In genomic region chr3:16550305-16550675, GRCh38 we compare ENCODE assay signal across 8 cellular contexts. TPM values are rescaled to one million over a fixed set of nuclear protein-coding genes. Genes with fewer than 3 reads are reported as not detected.
A peak's percentile ranks its signal among the peaks of the same experiment; 100 is the strongest.
DNase-seq lines count a peak whose midpoint lies in the region; ATAC-seq and TF ChIP-seq lines count a peak whose summit lies in the region.
"Had no signal": no experiment of that assay in that cellular context is flagged by ENCODE, and none has a peak within 500 bp of the region (broad histone marks: within the 10 kb centered on the region; RNA-seq: fewer than 3 reads in every experiment).

No MANE protein-coding gene starts in this region.

- H3K9me2 ChIP-seq in Loucy (replicated peaks; ENCODE audit: low read depth, low read length): no peaks in the 10 kb centered on the region

- H3K4me1 Mint-ChIP-seq in Calu3 (ENCODE audit: low read depth, unreplicated experiment): peaks cover 5% of the 10 kb centered on the region

- peak overlapping the region; percentile 8 for H3K4me3 ChIP-seq in Loucy (ENCODE audit: low read length, poor library complexity, severe bottlenecking)
- H3K4me3 ChIP-seq in epithelial cell of esophagus (ENCODE audit: low read length): no peak overlapping the region
- H3K4me3 ChIP-seq in skeletal muscle cell (ENCODE audit: low read depth, low read length): peak overlapping the region; percentile 10

- H3K9me3 ChIP-seq in Loucy (ENCODE audit: insufficient read depth, low read depth, low read length): no peaks in the 10 kb centered on the region

- no peak overlapping the region for H3K27ac Mint-ChIP-seq in Calu3 (ENCODE audit: unreplicated experiment)

- H3K27me3 Mint-ChIP-seq in Calu3 (ENCODE audit: unreplicated experiment): peaks cover 51% of the 10 kb centered on the region

- H3K9me3 Mint-ChIP-seq in Calu3 (ENCODE audit: low read depth, unreplicated experiment): no peaks in the 10 kb centered on the region

- CTCF ChIA-PET in Calu3 (lab: Charles Lee): interaction anchor here (2.4 kb wide), 1 partner anchor 260 kb away, joined by 15 read pairs; no protein-coding TSS in a partner anchor

- H3K9ac ChIP-seq in Loucy (ENCODE audit: low read depth, low read length, poor library complexity, severe bottlenecking): peak overlapping the region; percentile 62

- no peaks in the 10 kb centered on the region for H3F3A ChIP-seq in Loucy (ENCODE audit: low read depth)

- no peaks in the 10 kb centered on the region for H3K27me3 ChIP-seq in Loucy (ENCODE audit: insufficient read depth, low read length, poor library complexity, severe bottlenecking)

- intact Hi-C loops in Calu3 (cut with micrococcal nuclease; ENCODE audit: unreplicated experiment): loop anchor here (1.0 to 5.0 kb wide), 3 partner anchors 243 to 283 kb away; no protein-coding TSS in a partner anchor

- H4K20me1 ChIP-seq in Loucy (ENCODE audit: insufficient read depth, low read length, poor library complexity, severe bottlenecking): no peaks in the 10 kb centered on the region

- H3K4me1 ChIP-seq in Loucy (ENCODE audit: insufficient read depth, low read length, poor library complexity, severe bottlenecking): peaks cover 13% of the 10 kb centered on the region

- peak overlapping the region; percentile 94 for H2AFZ ChIP-seq in Loucy (ENCODE audit: low read length)

- no peak overlapping the region for H3K4me3 Mint-ChIP-seq in Calu3 (ENCODE audit: low read depth, unreplicated experiment)

- H3K36me3 ChIP-seq in Loucy (ENCODE audit: insufficient read depth, low read length): no peaks in the 10 kb centered on the region

- BruUV-seq in Calu3 (replicated peaks; lab: Mats Ljungman, UMichigan): no TSS peak

- DNase-seq in epithelial cell of esophagus (ENCODE audit: low read depth) (peak; percentile 48), skeletal muscle cell (ENCODE audit: low read depth) (no peak), Calu3 (no peak), inferior parietal cortex (ENCODE audit: extremely low spot score) (no peak)

- no peaks in the 10 kb centered on the region for H3K79me2 ChIP-seq in Loucy (ENCODE audit: insufficient read depth, low read length)

- ATAC-seq in GM21737 (IDR thresholded peaks at IDR 0.05; ENCODE audit: unreplicated experiment) (peak; percentile 27), GM21619 (IDR thresholded peaks at IDR 0.05; ENCODE audit: unreplicated experiment) (no peak)

- H3K4me2 ChIP-seq in Loucy (ENCODE audit: low read depth, low read length, poor library complexity, severe bottlenecking): peak overlapping the region; percentile 43

- no peaks in the 10 kb centered on the region for H3K36me3 Mint-ChIP-seq in Calu3 (ENCODE audit: insufficient read depth, unreplicated experiment)

- TF ChIP-seq CTCF in Loucy (conservative IDR thresholded peaks at IDR 0.05; ENCODE audit: low read length): no peak
- no peak for TF ChIP-seq CTCF in epithelial cell of esophagus (IDR thresholded peaks at IDR 0.05; ENCODE audit: insufficient read depth, low read depth, low read length, missing control alignments)
- TF ChIP-seq CTCF in Calu3 (IDR thresholded peaks at IDR 0.05; ENCODE audit: unreplicated experiment): no peak

RNA-seq across cellular contexts. Expression of gene RFTN1, which starts 36.8 kb away (rescaled TPM):
- total RNA-seq in Calu3 (2022): 1.6 and 1.8 TPM in 2 replicates

RNA-seq across cellular contexts. Expression of gene DAZL, which starts 54.9 kb away (rescaled TPM):
- not detected in 2 replicates for total RNA-seq in Calu3 (2022)
- total RNA-seq: dermis microvascular lymphatic vessel endothelial cell had no signal
